In the genomic region with DNA sequence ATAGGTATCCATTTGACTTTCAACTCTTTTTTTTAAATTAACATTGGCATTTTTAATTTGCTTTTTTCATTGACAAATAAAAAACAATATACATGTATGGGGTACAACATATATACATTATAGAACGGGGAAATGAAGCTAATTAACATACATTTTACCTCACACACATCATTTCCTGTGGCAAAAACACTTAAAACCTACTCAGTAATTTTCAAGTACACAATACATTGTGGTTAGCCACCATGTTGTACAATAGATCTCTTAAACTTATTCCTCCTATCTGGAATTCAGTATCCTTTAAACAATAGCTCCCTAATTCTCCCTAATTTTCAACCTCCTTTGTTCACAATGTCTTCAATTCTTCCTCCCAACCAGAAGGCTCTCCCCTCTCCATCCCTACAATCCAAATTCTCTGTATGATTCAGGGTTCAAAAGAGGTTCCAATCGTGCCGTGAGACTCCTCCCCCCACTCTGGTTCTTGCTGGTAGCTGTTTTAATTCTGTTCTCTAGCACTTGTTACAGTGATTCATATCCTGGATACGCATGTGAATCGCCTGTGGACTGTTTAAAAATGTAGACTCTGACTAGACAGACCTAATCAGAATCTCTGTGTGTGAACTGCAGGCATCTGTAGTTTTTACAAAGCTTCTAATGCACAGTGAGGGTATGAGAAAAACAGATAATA, we compare ENCODE assay signal across 9 cellular contexts.
DNase-seq lines count a peak whose midpoint lies in the region; ATAC-seq and TF ChIP-seq lines count a peak whose summit lies in the region.
"Had no signal": no experiment of that assay in that cellular context is flagged by ENCODE, and none has a peak within 500 bp of the region (broad histone marks: within the 10 kb centered on the region; RNA-seq: fewer than 3 reads in every experiment).

No MANE protein-coding gene starts in this region.

- H3K4me3 Mint-ChIP-seq in CD4-positive, alpha-beta T cell, result peak overlapping the region; percentile 31
- H3K4me3 Mint-ChIP-seq in naive thymus-derived CD4-positive, alpha-beta T cell, result peak overlapping the region in 4 of 10 donors; percentile 3 to 74 (median 44)
- H3K4me3 Mint-ChIP-seq: brain had no signal

- H3K27ac ChIP-seq in CD4-positive, alpha-beta T cell (ENCODE audit: low read depth, low read length), result no peak overlapping the region
- no peak overlapping the region for H3K27ac ChIP-seq in naive thymus-derived CD4-positive, alpha-beta T cell (ENCODE audit: low read depth, low read length)
- no peak overlapping the region for H3K27ac ChIP-seq in uterus

- no peaks in the 10 kb centered on the region for H3K9me3 Mint-ChIP-seq in CD4-positive, alpha-beta T cell
- H3K9me3 Mint-ChIP-seq in activated naive CD4-positive, alpha-beta T cell treated with anti-CD3 and anti-CD28 coated beads, Interleukin-2, amount 50 U/mL, for 72 hours, result peaks cover 0 to 7% of the 10 kb centered on the region in 2 donors
- peaks cover 0 to 4% (median 0%) of the 10 kb centered on the region in 11 donors for H3K9me3 Mint-ChIP-seq in naive thymus-derived CD4-positive, alpha-beta T cell

- POLR2A ChIA-PET in CD4-positive, alpha-beta T cell (lab: Charles Lee), result interaction anchor here (0.6 to 1.5 kb wide), 3 partner anchors 51 to 87 kb away, joined by 3 to 4 read pairs (median 3); partner anchors contain the start of gene DUSP10
- POLR2A ChIA-PET in naive thymus-derived CD4-positive, alpha-beta T cell (lab: Charles Lee), result no interaction called here

- H3K4me3 ChIP-seq in MG63, result no peak overlapping the region
- H3K4me3 ChIP-seq in naive thymus-derived CD4-positive, alpha-beta T cell (ENCODE audit: low read length), result peak overlapping the region; percentile 16
- no peak overlapping the region for H3K4me3 ChIP-seq in uterus

- no peak for TF ChIP-seq POLR2A in uterus (IDR thresholded peaks at IDR 0.05)

- H3K36me3 Mint-ChIP-seq in CD4-positive, alpha-beta T cell (ENCODE audit: low read depth), result no peaks in the 10 kb centered on the region
- peaks cover 4 to 20% of the 10 kb centered on the region in 2 donors for H3K36me3 Mint-ChIP-seq in activated naive CD4-positive, alpha-beta T cell treated with anti-CD3 and anti-CD28 coated beads, Interleukin-2, amount 50 U/mL, for 72 hours
- peaks cover 0 to 23% (median 0%) of the 10 kb centered on the region in 5 donors for H3K36me3 Mint-ChIP-seq in naive thymus-derived CD4-positive, alpha-beta T cell
- H3K36me3 Mint-ChIP-seq: brain had no signal

- no peaks in the 10 kb centered on the region for H3K27me3 Mint-ChIP-seq in CD4-positive, alpha-beta T cell
- H3K27me3 Mint-ChIP-seq in naive thymus-derived CD4-positive, alpha-beta T cell, result no peaks in the 10 kb centered on the region

- peak in 2 of 10 experiments; percentile 8 to 13 for DNase-seq in CD4-positive, alpha-beta T cell
- peak; percentile 67 for DNase-seq in MG63
- DNase-seq in activated naive CD4-positive, alpha-beta T cell treated with anti-CD3 and anti-CD28 coated beads, Interleukin-2, amount 50 U/mL, for 72 hours (ENCODE audit: low spot score in 2 of 2), result peak in 1 of 2 donors; percentile 63
- peak in 1 of 9 donors; percentile 42 for DNase-seq in naive thymus-derived CD4-positive, alpha-beta T cell
- DNase-seq in Right ventricle myocardium superior, result no peak
- no peak for DNase-seq in mesenteric fat pad (ENCODE audit: low spot score)
- no peak for DNase-seq in cardiac septum (ENCODE audit: low spot score)
- DNase-seq in uterus, result no peak

- TF ChIP-seq CTCF in CD4-positive, alpha-beta T cell (IDR thresholded peaks at IDR 0.05), result no peak
- TF ChIP-seq CTCF in uterus (IDR thresholded peaks at IDR 0.05), result no peak

- no peaks in the 10 kb centered on the region for H3K27me3 ChIP-seq in CD4-positive, alpha-beta T cell (ENCODE audit: control insufficient read depth, insufficient read depth, low read length)
- no peaks in the 10 kb centered on the region for H3K27me3 ChIP-seq in MG63
- no peaks in the 10 kb centered on the region for H3K27me3 ChIP-seq in naive thymus-derived CD4-positive, alpha-beta T cell (ENCODE audit: control insufficient read depth in 2 of 2, insufficient read depth in 2 of 2, low read length in 2 of 2)
- H3K27me3 ChIP-seq in uterus, result no peaks in the 10 kb centered on the region

- H3K4me1 Mint-ChIP-seq in CD4-positive, alpha-beta T cell (ENCODE audit: low read depth), result peaks cover 40% of the 10 kb centered on the region
- H3K4me1 Mint-ChIP-seq in naive thymus-derived CD4-positive, alpha-beta T cell, result peaks cover 13 to 79% (median 29%) of the 10 kb centered on the region in 7 donors

- H3K36me3 ChIP-seq in MG63, result no peaks in the 10 kb centered on the region
- no peaks in the 10 kb centered on the region for H3K36me3 ChIP-seq in naive thymus-derived CD4-positive, alpha-beta T cell (ENCODE audit: control insufficient read depth in 2 of 3, insufficient read depth in 3 of 3, low read length in 3 of 3)
- no peaks in the 10 kb centered on the region for H3K36me3 ChIP-seq in uterus

- CTCF ChIA-PET in CD4-positive, alpha-beta T cell (lab: Charles Lee), result no interaction called here
- CTCF ChIA-PET in naive thymus-derived CD4-positive, alpha-beta T cell (lab: Charles Lee), result no interaction called here

- no peaks in the 10 kb centered on the region for H3K9me3 ChIP-seq in CD4-positive, alpha-beta T cell (ENCODE audit: control insufficient read depth, low read length)
- H3K9me3 ChIP-seq in MG63 (no peaks in the 10 kb centered on the region), uterus (no peaks in the 10 kb centered on the region)
- no peaks in the 10 kb centered on the region for H3K9me3 ChIP-seq in naive thymus-derived CD4-positive, alpha-beta T cell (ENCODE audit: control insufficient read depth in 2 of 3, low read length in 3 of 3)

- peak; percentile 79 for ATAC-seq in CD4-positive, alpha-beta T cell (ENCODE audit: poor library complexity)
- peak; percentile 96 to 97 for ATAC-seq in activated naive CD4-positive, alpha-beta T cell treated with anti-CD3 and anti-CD28 coated beads, Interleukin-2, amount 50 U/mL, for 72 hours
- ATAC-seq in naive thymus-derived CD4-positive, alpha-beta T cell, result peak; percentile 88
- no peak for ATAC-seq in Right ventricle myocardium superior (ENCODE audit: poor library complexity)

- peak overlapping the region; percentile 70 for H3K27ac Mint-ChIP-seq in CD4-positive, alpha-beta T cell
- peak overlapping the region; percentile 79 to 94 for H3K27ac Mint-ChIP-seq in activated naive CD4-positive, alpha-beta T cell treated with anti-CD3 and anti-CD28 coated beads, Interleukin-2, amount 50 U/mL, for 72 hours
- H3K27ac Mint-ChIP-seq in naive thymus-derived CD4-positive, alpha-beta T cell, result peak overlapping the region in 3 of 9 donors; percentile 61 to 95 (median 68)

- H3K4me1 ChIP-seq in naive thymus-derived CD4-positive, alpha-beta T cell (ENCODE audit: control insufficient read depth in 2 of 2, insufficient read depth in 2 of 2, low read length in 2 of 2), result peaks cover 15 to 36% of the 10 kb centered on the region in 2 donors
- no peaks in the 10 kb centered on the region for H3K4me1 ChIP-seq in uterus

- intact Hi-C loops in CD4-positive, alpha-beta T cell (cut with DNase I, micrococcal nuclease), result loop anchor here in 1 of 2 experiments (10.0 kb wide), 1 partner anchor 45 kb away; no protein-coding TSS in a partner anchor
- intact Hi-C loops in naive thymus-derived CD4-positive, alpha-beta T cell (cut with micrococcal nuclease), result loop anchor here (1.0 to 10.0 kb wide), 6 partner anchors 35 to 625 kb away; partner anchors contain the start of gene DUSP10 (in 1 of the 2)
- intact Hi-C loops in Right ventricle myocardium superior (cut with DNase I) (no loop called here), cardiac septum (cut with DNase I) (loop anchor here (5.0 kb wide), 1 partner anchor 208 kb away; no protein-coding TSS in a partner anchor), uterus (cut with DNase I; ENCODE audit: low total_unique reads) (no loop called here)

Comparison
In these comparisons a context has a peak if more than half of its experiments do, and no peak if none do; other contexts are left out.
1. intact Hi-C loops: an anchor here in naive thymus-derived CD4-positive, alpha-beta T cell (1.0 to 10.0 kb wide) and cardiac septum (5.0 kb wide); none called in Right ventricle myocardium superior and uterus.